ENCODE assay signal across 1 cellular context in genomic region chr7:5387711-5388245, GRCh38.
TF ChIP-seq lines count a peak whose summit lies in the region.

No MANE protein-coding gene starts in this region.

TF ChIP-seq in HCT116, 20 proteins besides CTCF, POLR2A, EP300 and RAD21 (continued from another document):
- TF ChIP-seq REST (IDR thresholded peaks at IDR 0.05; ENCODE audit: low read depth) (no peak), TCF7L2 (IDR thresholded peaks at IDR 0.05; ENCODE audit: borderline replicate concordance, extremely low read depth, insufficient read depth, insufficient read length) (no peak), YY1 (IDR thresholded peaks at IDR 0.05; ENCODE audit: extremely low read depth, insufficient replicate concordance, low read depth, low read length) (no peak), EGR1 (IDR thresholded peaks at IDR 0.05; ENCODE audit: low read depth) (no peak), SP1 (IDR thresholded peaks at IDR 0.05; ENCODE audit: low read depth) (no peak), ZNF274 (IDR thresholded peaks at IDR 0.05; ENCODE audit: low read depth, low read length) (no peak), CEBPB (IDR thresholded peaks at IDR 0.05; ENCODE audit: low read depth) (no peak), ZFX (IDR thresholded peaks at IDR 0.05) (no peak)
